1 cellular context compared by ENCODE assay signal in the genomic region with DNA sequence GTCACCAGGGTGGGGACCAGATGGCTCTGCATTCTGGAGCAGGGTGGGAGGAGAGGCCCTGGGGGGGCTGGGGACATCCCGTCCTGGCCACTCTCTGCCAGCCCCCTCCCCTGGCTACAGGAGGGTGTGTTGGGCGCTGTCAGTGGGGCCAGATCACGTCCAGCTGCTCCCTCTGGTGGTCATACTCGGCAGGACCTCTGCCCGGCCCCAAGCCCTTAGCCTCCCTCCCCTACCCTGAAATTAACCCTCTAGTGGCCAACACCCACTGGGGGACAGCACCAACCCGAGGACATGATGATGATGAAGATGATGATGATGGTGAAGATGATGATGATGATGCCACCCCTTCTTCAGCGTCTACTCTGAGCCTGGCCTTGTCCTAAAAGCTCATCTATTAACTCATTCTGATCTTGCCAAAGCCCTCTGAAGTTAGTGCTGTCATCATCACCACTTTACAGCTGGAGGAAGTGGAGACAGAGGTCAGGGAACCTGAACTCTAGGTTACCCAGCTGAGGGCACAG.
TF ChIP-seq lines count a peak whose summit lies in the region.

No MANE protein-coding gene starts in this region.

TF ChIP-seq in GM12878, 131 proteins besides CTCF, POLR2A, EP300 and RAD21 (continues in another document):
- TF ChIP-seq PKNOX1 (IDR thresholded peaks at IDR 0.05) = peak; percentile 39; the same call in 1 of the 2 replicates
- no peak for TF ChIP-seq PAX8 (IDR thresholded peaks at IDR 0.05)
- TF ChIP-seq GATAD2B (conservative IDR thresholded peaks at IDR 0.05; ENCODE audit: low read depth) = no peak
- no peak for TF ChIP-seq CBX3 (IDR thresholded peaks at IDR 0.05; ENCODE audit: borderline replicate concordance, low read depth)
- TF ChIP-seq RELA (IDR thresholded peaks at IDR 0.05; ENCODE audit: borderline replicate concordance, partially characterized antibody) = peak; percentile 10
- no peak for TF ChIP-seq BHLHE40 (IDR thresholded peaks at IDR 0.05; ENCODE audit: borderline replicate concordance in 1 of 2, low read depth in 2 of 2, low read length in 1 of 2)
- TF ChIP-seq HDAC2 (IDR thresholded peaks at IDR 0.05) = no peak
- no peak for TF ChIP-seq IRF4 (IDR thresholded peaks at IDR 0.05; ENCODE audit: low read depth, low read length)
- TF ChIP-seq MXI1 (IDR thresholded peaks at IDR 0.05; ENCODE audit: low read depth, low read length) = no peak
- TF ChIP-seq, protein P1, sequence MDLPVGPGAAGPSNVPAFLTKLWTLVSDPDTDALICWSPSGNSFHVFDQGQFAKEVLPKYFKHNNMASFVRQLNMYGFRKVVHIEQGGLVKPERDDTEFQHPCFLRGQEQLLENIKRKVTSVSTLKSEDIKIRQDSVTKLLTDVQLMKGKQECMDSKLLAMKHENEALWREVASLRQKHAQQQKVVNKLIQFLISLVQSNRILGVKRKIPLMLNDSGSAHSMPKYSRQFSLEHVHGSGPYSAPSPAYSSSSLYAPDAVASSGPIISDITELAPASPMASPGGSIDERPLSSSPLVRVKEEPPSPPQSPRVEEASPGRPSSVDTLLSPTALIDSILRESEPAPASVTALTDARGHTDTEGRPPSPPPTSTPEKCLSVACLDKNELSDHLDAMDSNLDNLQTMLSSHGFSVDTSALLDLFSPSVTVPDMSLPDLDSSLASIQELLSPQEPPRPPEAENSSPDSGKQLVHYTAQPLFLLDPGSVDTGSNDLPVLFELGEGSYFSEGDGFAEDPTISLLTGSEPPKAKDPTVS (IDR thresholded peaks at IDR 0.05; ENCODE audit: low read depth, low read length) = no peak
- TF ChIP-seq SKIL (IDR thresholded peaks at IDR 0.05; ENCODE audit: low read depth, poor library complexity, severe bottlenecking) = no peak
- no peak for TF ChIP-seq POLR2AphosphoS5 (IDR thresholded peaks at IDR 0.05; ENCODE audit: low read length)
- no peak for TF ChIP-seq TBL1XR1 (IDR thresholded peaks at IDR 0.05; ENCODE audit: low read depth, low read length)
- no peak for TF ChIP-seq MYB (IDR thresholded peaks at IDR 0.05; ENCODE audit: borderline replicate concordance, low read depth, low read length)
- no peak for TF ChIP-seq MLLT1 (IDR thresholded peaks at IDR 0.05)
- no peak for TF ChIP-seq NFYA (IDR thresholded peaks at IDR 0.05; ENCODE audit: borderline replicate concordance, low read depth, low read length)
- TF ChIP-seq, protein P2, sequence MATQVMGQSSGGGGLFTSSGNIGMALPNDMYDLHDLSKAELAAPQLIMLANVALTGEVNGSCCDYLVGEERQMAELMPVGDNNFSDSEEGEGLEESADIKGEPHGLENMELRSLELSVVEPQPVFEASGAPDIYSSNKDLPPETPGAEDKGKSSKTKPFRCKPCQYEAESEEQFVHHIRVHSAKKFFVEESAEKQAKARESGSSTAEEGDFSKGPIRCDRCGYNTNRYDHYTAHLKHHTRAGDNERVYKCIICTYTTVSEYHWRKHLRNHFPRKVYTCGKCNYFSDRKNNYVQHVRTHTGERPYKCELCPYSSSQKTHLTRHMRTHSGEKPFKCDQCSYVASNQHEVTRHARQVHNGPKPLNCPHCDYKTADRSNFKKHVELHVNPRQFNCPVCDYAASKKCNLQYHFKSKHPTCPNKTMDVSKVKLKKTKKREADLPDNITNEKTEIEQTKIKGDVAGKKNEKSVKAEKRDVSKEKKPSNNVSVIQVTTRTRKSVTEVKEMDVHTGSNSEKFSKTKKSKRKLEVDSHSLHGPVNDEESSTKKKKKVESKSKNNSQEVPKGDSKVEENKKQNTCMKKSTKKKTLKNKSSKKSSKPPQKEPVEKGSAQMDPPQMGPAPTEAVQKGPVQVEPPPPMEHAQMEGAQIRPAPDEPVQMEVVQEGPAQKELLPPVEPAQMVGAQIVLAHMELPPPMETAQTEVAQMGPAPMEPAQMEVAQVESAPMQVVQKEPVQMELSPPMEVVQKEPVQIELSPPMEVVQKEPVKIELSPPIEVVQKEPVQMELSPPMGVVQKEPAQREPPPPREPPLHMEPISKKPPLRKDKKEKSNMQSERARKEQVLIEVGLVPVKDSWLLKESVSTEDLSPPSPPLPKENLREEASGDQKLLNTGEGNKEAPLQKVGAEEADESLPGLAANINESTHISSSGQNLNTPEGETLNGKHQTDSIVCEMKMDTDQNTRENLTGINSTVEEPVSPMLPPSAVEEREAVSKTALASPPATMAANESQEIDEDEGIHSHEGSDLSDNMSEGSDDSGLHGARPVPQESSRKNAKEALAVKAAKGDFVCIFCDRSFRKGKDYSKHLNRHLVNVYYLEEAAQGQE (IDR thresholded peaks at IDR 0.05; ENCODE audit: low read depth, low read length) = no peak
- no peak for TF ChIP-seq SREBF2 (IDR thresholded peaks at IDR 0.05; ENCODE audit: low read length)
- TF ChIP-seq WRNIP1 (IDR thresholded peaks at IDR 0.05; ENCODE audit: borderline replicate concordance, low read depth, low read length) = no peak
- no peak for TF ChIP-seq IKZF1 (conservative IDR thresholded peaks at IDR 0.05)
- TF ChIP-seq TCF12 (IDR thresholded peaks at IDR 0.05; ENCODE audit: low read depth, low read length) = no peak
- TF ChIP-seq PML (IDR thresholded peaks at IDR 0.05; ENCODE audit: low read length) = no peak
- TF ChIP-seq SPI1 (IDR thresholded peaks at IDR 0.05; ENCODE audit: borderline replicate concordance, insufficient read depth, low read depth, low read length) = no peak
- TF ChIP-seq LARP7 (IDR thresholded peaks at IDR 0.05) = no peak
- no peak for TF ChIP-seq RFX5 (IDR thresholded peaks at IDR 0.05; ENCODE audit: low read depth, low read length)
- no peak for TF ChIP-seq ZNF24 (IDR thresholded peaks at IDR 0.05)
- TF ChIP-seq, protein P3, sequence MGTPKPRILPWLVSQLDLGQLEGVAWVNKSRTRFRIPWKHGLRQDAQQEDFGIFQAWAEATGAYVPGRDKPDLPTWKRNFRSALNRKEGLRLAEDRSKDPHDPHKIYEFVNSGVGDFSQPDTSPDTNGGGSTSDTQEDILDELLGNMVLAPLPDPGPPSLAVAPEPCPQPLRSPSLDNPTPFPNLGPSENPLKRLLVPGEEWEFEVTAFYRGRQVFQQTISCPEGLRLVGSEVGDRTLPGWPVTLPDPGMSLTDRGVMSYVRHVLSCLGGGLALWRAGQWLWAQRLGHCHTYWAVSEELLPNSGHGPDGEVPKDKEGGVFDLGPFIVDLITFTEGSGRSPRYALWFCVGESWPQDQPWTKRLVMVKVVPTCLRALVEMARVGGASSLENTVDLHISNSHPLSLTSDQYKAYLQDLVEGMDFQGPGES (IDR thresholded peaks at IDR 0.05) = no peak
- no peak for TF ChIP-seq ZBTB40 (IDR thresholded peaks at IDR 0.05; ENCODE audit: borderline replicate concordance)
- no peak for TF ChIP-seq MEF2A (IDR thresholded peaks at IDR 0.05; ENCODE audit: insufficient read depth, low read depth, low read length)
- no peak for TF ChIP-seq STAT3 (IDR thresholded peaks at IDR 0.05; ENCODE audit: low read depth, low read length)
- no peak for TF ChIP-seq CEBPB (IDR thresholded peaks at IDR 0.05; ENCODE audit: borderline replicate concordance in 1 of 2, low read depth in 2 of 2, low read length in 2 of 2)
- TF ChIP-seq CREM (IDR thresholded peaks at IDR 0.05; ENCODE audit: low read depth) = no peak
- TF ChIP-seq SRF (IDR thresholded peaks at IDR 0.05; ENCODE audit: low read depth in 2 of 2, low read length in 2 of 2) = no peak
- TF ChIP-seq, protein P4, sequence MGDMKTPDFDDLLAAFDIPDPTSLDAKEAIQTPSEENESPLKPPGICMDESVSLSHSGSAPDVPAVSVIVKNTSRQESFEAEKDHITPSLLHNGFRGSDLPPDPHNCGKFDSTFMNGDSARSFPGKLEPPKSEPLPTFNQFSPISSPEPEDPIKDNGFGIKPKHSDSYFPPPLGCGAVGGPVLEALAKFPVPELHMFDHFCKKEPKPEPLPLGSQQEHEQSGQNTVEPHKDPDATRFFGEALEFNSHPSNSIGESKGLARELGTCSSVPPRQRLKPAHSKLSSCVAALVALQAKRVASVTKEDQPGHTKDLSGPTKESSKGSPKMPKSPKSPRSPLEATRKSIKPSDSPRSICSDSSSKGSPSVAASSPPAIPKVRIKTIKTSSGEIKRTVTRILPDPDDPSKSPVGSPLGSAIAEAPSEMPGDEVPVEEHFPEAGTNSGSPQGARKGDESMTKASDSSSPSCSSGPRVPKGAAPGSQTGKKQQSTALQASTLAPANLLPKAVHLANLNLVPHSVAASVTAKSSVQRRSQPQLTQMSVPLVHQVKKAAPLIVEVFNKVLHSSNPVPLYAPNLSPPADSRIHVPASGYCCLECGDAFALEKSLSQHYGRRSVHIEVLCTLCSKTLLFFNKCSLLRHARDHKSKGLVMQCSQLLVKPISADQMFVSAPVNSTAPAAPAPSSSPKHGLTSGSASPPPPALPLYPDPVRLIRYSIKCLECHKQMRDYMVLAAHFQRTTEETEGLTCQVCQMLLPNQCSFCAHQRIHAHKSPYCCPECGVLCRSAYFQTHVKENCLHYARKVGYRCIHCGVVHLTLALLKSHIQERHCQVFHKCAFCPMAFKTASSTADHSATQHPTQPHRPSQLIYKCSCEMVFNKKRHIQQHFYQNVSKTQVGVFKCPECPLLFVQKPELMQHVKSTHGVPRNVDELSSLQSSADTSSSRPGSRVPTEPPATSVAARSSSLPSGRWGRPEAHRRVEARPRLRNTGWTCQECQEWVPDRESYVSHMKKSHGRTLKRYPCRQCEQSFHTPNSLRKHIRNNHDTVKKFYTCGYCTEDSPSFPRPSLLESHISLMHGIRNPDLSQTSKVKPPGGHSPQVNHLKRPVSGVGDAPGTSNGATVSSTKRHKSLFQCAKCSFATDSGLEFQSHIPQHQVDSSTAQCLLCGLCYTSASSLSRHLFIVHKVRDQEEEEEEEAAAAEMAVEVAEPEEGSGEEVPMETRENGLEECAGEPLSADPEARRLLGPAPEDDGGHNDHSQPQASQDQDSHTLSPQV (IDR thresholded peaks at IDR 0.05) = no peak
- TF ChIP-seq SREBF1 (IDR thresholded peaks at IDR 0.05; ENCODE audit: low read length) = no peak
- no peak for TF ChIP-seq USF2 (IDR thresholded peaks at IDR 0.05; ENCODE audit: borderline replicate concordance, low read depth, low read length)
- no peak for TF ChIP-seq HDGF (IDR thresholded peaks at IDR 0.05)
